8 cellular contexts compared by ENCODE assay signal in genomic region chr1:156500578-156500846, GRCh38. TPM values are rescaled to one million over a fixed set of nuclear protein-coding genes. Genes with fewer than 3 reads are reported as not detected.
DNase-seq lines count a peak whose midpoint lies in the region; ATAC-seq, FAIRE-seq and TF ChIP-seq lines count a peak whose summit lies in the region.

TSS of gene MEF2D (minus strand) at chr1:156500775. CDS start at chr1:156483292, 17,483 bp downstream.

- peak within 1 kb of the TSS; percentile 85 for H3K4me3 Mint-ChIP-seq in MCF 10A (ENCODE audit: unreplicated experiment)

- peak within 1 kb of the TSS; percentile 97 for H3K27ac Mint-ChIP-seq in MCF 10A (ENCODE audit: low read depth, unreplicated experiment)

- TF ChIP-seq POLR2A in right lobe of liver (IDR thresholded peaks at IDR 0.05), result peak; percentile 79

- H3K27ac ChIP-seq in DOHH2 (ENCODE audit: low read depth, low read length), result peak within 1 kb of the TSS; percentile 97
- H3K27ac ChIP-seq in right lobe of liver, result peak within 1 kb of the TSS; percentile 98 to 100 (median 100)
- peak within 1 kb of the TSS; percentile 94 to 100 for H3K27ac ChIP-seq in tibial artery

- H3K4me2 ChIP-seq in DOHH2 (ENCODE audit: low read length), result peak within 1 kb of the TSS; percentile 99

- 0 out of 2 replicates have a peak, but pooled peaks cover 4% of the 10 kb centered on the region for H4K20me1 ChIP-seq in DOHH2 (ENCODE audit: control insufficient read depth, insufficient read depth, low read depth, low read length)

- H3K9me3 ChIP-seq in DOHH2 (ENCODE audit: control insufficient read depth, insufficient read depth, low read length) (no peaks in the 10 kb centered on the region), right lobe of liver (no peaks in the 10 kb centered on the region), tibial artery (no peaks in the 10 kb centered on the region)

- POLR2A ChIA-PET in MCF 10A (lab: Yijun Ruan, JAX), result interaction anchor here (0.6 to 11.2 kb wide), 25 partner anchors 10 to 383 kb away, joined by 3 to 549 read pairs (median 6); partner anchors contain the start of genes CCT3, GPATCH4, HDGF and IQGAP3

- H3K36me3 Mint-ChIP-seq in MCF 10A (ENCODE audit: insufficient read depth, unreplicated experiment), result peaks cover 16% of the 10 kb centered on the region

- H3K9me3 Mint-ChIP-seq in MCF 10A (ENCODE audit: unreplicated experiment), result no peaks in the 10 kb centered on the region

- no peaks in the 10 kb centered on the region for H3K27me3 ChIP-seq in DOHH2 (ENCODE audit: control insufficient read depth, low read length)
- no peaks in the 10 kb centered on the region for H3K27me3 ChIP-seq in right lobe of liver
- H3K27me3 ChIP-seq in tibial artery, result no peaks in the 10 kb centered on the region

- H3K36me3 ChIP-seq in DOHH2 (ENCODE audit: control insufficient read depth, low read length) (peaks cover 54% of the 10 kb centered on the region), right lobe of liver (no peaks in the 10 kb centered on the region), tibial artery (peaks cover 0 to 4% (median 0%) of the 10 kb centered on the region in 3 donors)

- peaks cover 70% of the 10 kb centered on the region for H3K4me1 Mint-ChIP-seq in MCF 10A (ENCODE audit: insufficient read depth, unreplicated experiment)

- H3K4me1 ChIP-seq in DOHH2 (ENCODE audit: control insufficient read depth, low read length), result peaks cover 74% of the 10 kb centered on the region
- H3K4me1 ChIP-seq in right lobe of liver, result peaks cover 2 to 60% (median 29%) of the 10 kb centered on the region in 4 donors
- peaks cover 0 to 74% (median 62%) of the 10 kb centered on the region in 4 donors for H3K4me1 ChIP-seq in tibial artery

- no peaks in the 10 kb centered on the region for H3K9me2 ChIP-seq in DOHH2 (replicated peaks; ENCODE audit: control insufficient read depth, low read length)

- intact Hi-C loops in MCF 10A (cut with micrococcal nuclease) (loop anchor here (2.0 to 10.0 kb wide), 3 partner anchors 52 to 244 kb away; partner anchors contain the start of genes GPATCH4 and MRPL24), right lobe of liver (cut with DNase I) (no loop called here), tibial artery (cut with DNase I; ENCODE audit: low total_unique reads) (loop anchor here (5.0 kb wide), 1 partner anchor 38 kb away; no protein-coding TSS in a partner anchor)

- no peaks in the 10 kb centered on the region for H3K27me3 Mint-ChIP-seq in MCF 10A (ENCODE audit: insufficient read depth, unreplicated experiment)

- DNase-seq in HTR-8/SVneo (ENCODE audit: insufficient read length, low spot score) (peak; percentile 89), MCF 10A (ENCODE audit: unreplicated experiment) (no peak), right lobe of liver (no peak), tibial artery (no peak), T1000 (lab: John Stamatoyannopoulos, UW) (no peak), anterior cingulate cortex (lab: John Stamatoyannopoulos, UW) (no peak), iPS-NIHi11 (ENCODE audit: low spot score) (no peak)

- H3K4me3 ChIP-seq in DOHH2 (ENCODE audit: low read length), result peak within 1 kb of the TSS; percentile 87
- H3K4me3 ChIP-seq in right lobe of liver, result peak within 1 kb of the TSS; percentile 86 to 100 (median 91)
- H3K4me3 ChIP-seq in tibial artery, result peak within 1 kb of the TSS; percentile 78 to 99

- peaks cover 17% of the 10 kb centered on the region for H3F3A ChIP-seq in DOHH2 (ENCODE audit: control insufficient read depth, insufficient read depth)

- no peak for FAIRE-seq in HTR-8/SVneo (lab: Jason Lieb, UNC)

- H3K79me2 ChIP-seq in DOHH2 (ENCODE audit: control insufficient read depth, low read length), result peaks cover 60% of the 10 kb centered on the region

- ATAC-seq in right lobe of liver, result no peak

- TSS peak; percentile 81 for BruUV-seq in MCF 10A (replicated peaks; lab: Mats Ljungman, UMichigan)

- WGBS in right lobe of liver (ENCODE audit: insufficient coverage, low coverage, low lambda C conversion rate, missing lambda C conversion rate), result no CpG with 5 or more reads among the region's 27 CpGs

- CTCF ChIA-PET in MCF 10A (lab: Yijun Ruan, JAX), result interaction anchor here (0.6 to 8.3 kb wide), 21 partner anchors 9 to 182 kb away, joined by 3 to 83 read pairs (median 8); partner anchors contain the start of gene GPATCH4

- TF ChIP-seq CTCF in DOHH2 (IDR thresholded peaks at IDR 0.05; ENCODE audit: low read depth, low read length, poor library complexity, severe bottlenecking) (no peak), MCF 10A (IDR thresholded peaks at IDR 0.05; ENCODE audit: unreplicated experiment) (no peak), right lobe of liver (IDR thresholded peaks at IDR 0.05) (no peak), tibial artery (IDR thresholded peaks at IDR 0.05) (no peak)

RNA-seq across cellular contexts. Expression of gene MEF2D, which starts in this region (rescaled TPM):
- 113 and 131 TPM in 2 replicates for total RNA-seq in MCF 10A (2022)
- total RNA-seq in right lobe of liver, result 10 to 100 TPM; 13.3 to 17.1 (median 15.0) TPM

Comparison
In these comparisons a context has a peak if more than half of its experiments do, and no peak if none do; other contexts are left out.
1. intact Hi-C loops: an anchor here in MCF 10A (2.0 to 10.0 kb wide) and tibial artery (5.0 kb wide); none called in right lobe of liver.